In genomic region chr7:38185395-38185920, GRCh38 we compare ENCODE assay signal across 26 cellular contexts. TPM values are rescaled to one million over a fixed set of nuclear protein-coding genes. Genes with fewer than 3 reads are reported as not detected.
DNase-seq lines count a peak whose midpoint lies in the region; ATAC-seq and TF ChIP-seq lines count a peak whose summit lies in the region.
"Had no signal": no experiment of that assay in that cellular context is flagged by ENCODE, and none has a peak within 500 bp of the region (broad histone marks: within the 10 kb centered on the region; RNA-seq: fewer than 3 reads in every experiment).

No MANE protein-coding gene starts in this region.

- TF ChIP-seq CTCF in endodermal cell (conservative IDR thresholded peaks at IDR 0.05) (no peak), natural killer cell (IDR thresholded peaks at IDR 0.05) (no peak), sigmoid colon (IDR thresholded peaks at IDR 0.05) (no peak)

- peak overlapping the region; percentile 35 for H3K4ac ChIP-seq in trophoblast cell (ENCODE audit: low read depth, low read length)

- no peak overlapping the region for H2BK12ac ChIP-seq in trophoblast cell (ENCODE audit: low read length)

- no peak overlapping the region for H3K4me3 ChIP-seq in BLaER1
- no peak overlapping the region for H3K4me3 ChIP-seq in Karpas-422 (ENCODE audit: low read length)
- H3K4me3 ChIP-seq in endodermal cell (ENCODE audit: low read length): peak overlapping the region; percentile 44
- H3K4me3 ChIP-seq in trophoblast cell (ENCODE audit: low read depth, low read length): no peak overlapping the region
- H3K4me3 ChIP-seq in sigmoid colon: no peak overlapping the region
- no peak overlapping the region for H3K4me3 ChIP-seq in effector memory CD4-positive, alpha-beta T cell (ENCODE audit: insufficient read depth, low read depth, low read length, poor library complexity, severe bottlenecking)
- H3K4me3 ChIP-seq: breast epithelium, esophagus muscularis mucosa, lower lobe of right lung, smooth muscle cell, tibial artery had no signal

- H2BK5ac ChIP-seq in trophoblast cell (ENCODE audit: low read depth, low read length, poor library complexity): no peak overlapping the region

- H3K9me2 ChIP-seq in Karpas-422 (replicated peaks; ENCODE audit: insufficient read depth, low read length): no peaks in the 10 kb centered on the region

- H4K8ac ChIP-seq in trophoblast cell (ENCODE audit: low read depth, low read length): no peak overlapping the region

- H3K9ac ChIP-seq in BLaER1 (no peak overlapping the region), Karpas-422 (ENCODE audit: low read length) (peak overlapping the region; percentile 7; the same call in 1 of the 2 replicates), endodermal cell (ENCODE audit: extremely low read depth, low read length, poor library complexity, severe bottlenecking) (no peak overlapping the region), trophoblast cell (ENCODE audit: low read length) (no peak overlapping the region)

- intact Hi-C loops in natural killer cell (cut with micrococcal nuclease) (no loop called here), sigmoid colon (cut with DNase I) (no loop called here)

- no peak overlapping the region for H4K12ac ChIP-seq in trophoblast cell (ENCODE audit: low read depth, low read length)

- H3K36me3 Mint-ChIP-seq in endodermal cell (ENCODE audit: low read depth) (peaks cover 8% of the 10 kb centered on the region), natural killer cell (peaks cover 7% of the 10 kb centered on the region)

- no peak overlapping the region for H2BK120ac ChIP-seq in trophoblast cell (ENCODE audit: insufficient read depth, low read length, poor library complexity)

- no peak overlapping the region for H3K27ac Mint-ChIP-seq in endodermal cell
- H3K27ac Mint-ChIP-seq in natural killer cell: peak overlapping the region in 1 of 2 donors; percentile 37
- H3K27ac Mint-ChIP-seq: activated naive CD4-positive, alpha-beta T cell treated with anti-CD3 and anti-CD28 coated beads, Interleukin-2, amount 10 ng/mL, durations not matched to agents 7 days and 5 days had no signal

- no peak overlapping the region for H2AFZ ChIP-seq in Karpas-422 (ENCODE audit: low read length)
- no peak overlapping the region for H2AFZ ChIP-seq in trophoblast cell (ENCODE audit: insufficient read depth, low read length, poor library complexity)

- H3K4me1 Mint-ChIP-seq in endodermal cell: peaks cover 26% of the 10 kb centered on the region
- H3K4me1 Mint-ChIP-seq in natural killer cell: peaks cover 55 to 69% of the 10 kb centered on the region in 2 donors

- no peak overlapping the region for H3K4me3 Mint-ChIP-seq in endodermal cell
- no peak overlapping the region for H3K4me3 Mint-ChIP-seq in natural killer cell
- H3K4me3 Mint-ChIP-seq: activated naive CD4-positive, alpha-beta T cell treated with anti-CD3 and anti-CD28 coated beads, Interleukin-2, amount 10 ng/mL, durations not matched to agents 7 days and 5 days; CD14-positive monocyte had no signal

- no peak overlapping the region for H2AK5ac ChIP-seq in trophoblast cell (ENCODE audit: low read length)

- H3K14ac ChIP-seq in trophoblast cell (ENCODE audit: low read length): no peak overlapping the region

- no peaks in the 10 kb centered on the region for H3K9me3 ChIP-seq in BLaER1
- H3K9me3 ChIP-seq in Karpas-422 (ENCODE audit: low read length): no peaks in the 10 kb centered on the region
- H3K9me3 ChIP-seq in endodermal cell (ENCODE audit: control insufficient read depth, low read length): no peaks in the 10 kb centered on the region
- no peaks in the 10 kb centered on the region for H3K9me3 ChIP-seq in trophoblast cell (ENCODE audit: insufficient read depth, low read depth, low read length)
- H3K9me3 ChIP-seq in sigmoid colon: no peaks in the 10 kb centered on the region
- H3K9me3 ChIP-seq in effector memory CD4-positive, alpha-beta T cell (ENCODE audit: control insufficient read depth, low read length): no peaks in the 10 kb centered on the region
- H3K9me3 ChIP-seq: breast epithelium, esophagus muscularis mucosa, lower lobe of right lung, tibial artery had no signal

- H4K91ac ChIP-seq in trophoblast cell (ENCODE audit: low read depth, low read length): no peak overlapping the region

- peaks cover 16% of the 10 kb centered on the region for H3K36me3 ChIP-seq in BLaER1
- no peaks in the 10 kb centered on the region for H3K36me3 ChIP-seq in Karpas-422 (ENCODE audit: insufficient read depth, low read length)
- H3K36me3 ChIP-seq in endodermal cell (ENCODE audit: control insufficient read depth, insufficient read depth, low read length): peaks cover 6% of the 10 kb centered on the region
- peaks cover 2 to 3% of the 10 kb centered on the region in 2 experiments for H3K36me3 ChIP-seq in trophoblast cell (ENCODE audit: control insufficient read depth in 1 of 2, insufficient read depth in 2 of 2, low read length in 2 of 2)
- H3K36me3 ChIP-seq in sigmoid colon: no peaks in the 10 kb centered on the region
- H3K36me3 ChIP-seq in effector memory CD4-positive, alpha-beta T cell (ENCODE audit: control insufficient read depth, insufficient read depth, low read length): no peaks in the 10 kb centered on the region
- H3K36me3 ChIP-seq: breast epithelium, esophagus muscularis mucosa, lower lobe of right lung, tibial artery had no signal

- WGBS in endodermal cell (ENCODE audit: insufficient coverage in 1 of 2, insufficient read length in 1 of 2), 2 experiments: 94 to 100% methylated on average over 1 to 2 of the region's 2 CpGs
- WGBS in trophoblast cell (ENCODE audit: extremely low coverage, insufficient coverage, insufficient read length): no CpG with 5 or more reads among the region's 2 CpGs
- 86 to 93% methylated on average over 2 of the region's 2 CpGs for WGBS in sigmoid colon, 2 donors

- H3K27me3 Mint-ChIP-seq in endodermal cell (ENCODE audit: insufficient read depth): no peaks in the 10 kb centered on the region
- no peaks in the 10 kb centered on the region for H3K27me3 Mint-ChIP-seq in natural killer cell (ENCODE audit: low read depth in 2 of 2)
- H3K27me3 Mint-ChIP-seq: activated naive CD4-positive, alpha-beta T cell treated with anti-CD3 and anti-CD28 coated beads, Interleukin-2, amount 10 ng/mL, durations not matched to agents 7 days and 5 days had no signal

- H3K27ac ChIP-seq in BLaER1: no peak overlapping the region
- H3K27ac ChIP-seq in Karpas-422 (ENCODE audit: low read length): no peak overlapping the region
- no peak overlapping the region for H3K27ac ChIP-seq in endodermal cell (ENCODE audit: low read depth, low read length)
- no peak overlapping the region for H3K27ac ChIP-seq in trophoblast cell (ENCODE audit: low read depth, low read length)
- no peak overlapping the region for H3K27ac ChIP-seq in sigmoid colon
- H3K27ac ChIP-seq in effector memory CD4-positive, alpha-beta T cell (ENCODE audit: insufficient read depth, low read length, poor library complexity, severe bottlenecking): no peak overlapping the region
- H3K27ac ChIP-seq: breast epithelium, esophagus muscularis mucosa, foreskin keratinocyte, lower lobe of right lung, tibial artery had no signal

- ATAC-seq in natural killer cell: no peak
- ATAC-seq: foreskin keratinocyte, HepG2, lower lobe of right lung had no signal

- H3K4me2 ChIP-seq in BLaER1 (peak overlapping the region; percentile 6), Karpas-422 (ENCODE audit: low read depth, low read length, poor library complexity, severe bottlenecking) (peak overlapping the region; percentile 38), trophoblast cell (ENCODE audit: low read length) (no peak overlapping the region)
- H3K4me2 ChIP-seq: smooth muscle cell had no signal

- H3K79me2 ChIP-seq in Karpas-422 (ENCODE audit: low read length) (peaks cover 83% of the 10 kb centered on the region), trophoblast cell (ENCODE audit: control insufficient read depth, insufficient read depth, low read length, poor library complexity) (peaks cover 5% of the 10 kb centered on the region)

- no peak overlapping the region for H3K18ac ChIP-seq in trophoblast cell (ENCODE audit: low read length)

- no peak for TF ChIP-seq POLR2A in sigmoid colon (IDR thresholded peaks at IDR 0.05)

- no peak overlapping the region for H3K23ac ChIP-seq in trophoblast cell (ENCODE audit: low read length)

- H3K9me3 Mint-ChIP-seq in endodermal cell (no peaks in the 10 kb centered on the region), natural killer cell (no peaks in the 10 kb centered on the region)

- H3K4me1 ChIP-seq in BLaER1 (peaks cover 41% of the 10 kb centered on the region), Karpas-422 (ENCODE audit: low read length) (peaks cover 50% of the 10 kb centered on the region), endodermal cell (ENCODE audit: control insufficient read depth, insufficient read depth, low read length) (peaks cover 13% of the 10 kb centered on the region), trophoblast cell (ENCODE audit: control insufficient read depth in 1 of 2, insufficient read depth in 2 of 2, low read length in 2 of 2) (peaks cover 0 to 4% of the 10 kb centered on the region in 2 experiments), sigmoid colon (peaks cover 0 to 60% (median 23%) of the 10 kb centered on the region in 4 donors)
- H3K4me1 ChIP-seq in effector memory CD4-positive, alpha-beta T cell (ENCODE audit: control insufficient read depth, insufficient read depth, low read length, poor library complexity, severe bottlenecking): no peaks in the 10 kb centered on the region
- H3K4me1 ChIP-seq: breast epithelium had no signal

- H4K20me1 ChIP-seq in BLaER1 (peaks cover 52% of the 10 kb centered on the region), Karpas-422 (ENCODE audit: insufficient read depth, low read depth, low read length) (no peaks in the 10 kb centered on the region; the same call in 1 of the 2 replicates)

- DNase-seq in Karpas-422: no peak
- DNase-seq in endodermal cell: no peak
- DNase-seq in trophoblast cell: no peak
- DNase-seq in natural killer cell: no peak
- DNase-seq in sigmoid colon: no peak
- DNase-seq in effector memory CD4-positive, alpha-beta T cell: no peak
- DNase-seq: activated CD4-positive, alpha-beta T cell treated with anti-CD3 and anti-CD28 coated beads, Interleukin-2, amount 50 U/mL, for 48 hours; activated CD4-positive, CD25-positive, alpha-beta regulatory T cell; activated naive CD4-positive, alpha-beta T cell treated with anti-CD3 and anti-CD28 coated beads, Interleukin-2, amount 10 ng/mL, durations not matched to agents 7 days and 5 days; foreskin keratinocyte; GOT3; kidney glomerular epithelial cell; lower lobe of right lung; NCI-H1694 treated with DMSO at 0.1 percent for 48 hours; NK-92 treated with Interleukin-12 subunit alpha and Interleukin-12 subunit beta, amount 100 ng/mL, for 24 hours; occipital lobe; SHP77 treated with DMSO at 0.1 percent for 48 hours; stimulated activated CD4-positive, alpha-beta T cell treated with anti-CD3 and anti-CD28 coated beads, Interleukin-1b, Interleukin-23, amount 100 ng/mL, for 48 hours; stimulated activated CD8-positive, alpha-beta memory T cell treated with anti-CD3 and anti-CD28 coated beads, Interleukin-4, amount 100 ng/mL, for 48 hours; tibial artery had no signal

- no peaks in the 10 kb centered on the region for H3K27me3 ChIP-seq in BLaER1
- H3K27me3 ChIP-seq in Karpas-422 (ENCODE audit: low read length): no peaks in the 10 kb centered on the region
- H3K27me3 ChIP-seq in endodermal cell (ENCODE audit: control insufficient read depth, insufficient read depth, low read length, poor library complexity, severe bottlenecking): no peaks in the 10 kb centered on the region
- no peaks in the 10 kb centered on the region for H3K27me3 ChIP-seq in trophoblast cell (ENCODE audit: insufficient read depth, low read length)
- H3K27me3 ChIP-seq in sigmoid colon: no peaks in the 10 kb centered on the region
- H3K27me3 ChIP-seq in effector memory CD4-positive, alpha-beta T cell (replicated peaks; ENCODE audit: control insufficient read depth, insufficient read depth, low read length, poor library complexity, severe bottlenecking): no peaks in the 10 kb centered on the region
- H3K27me3 ChIP-seq: breast epithelium, esophagus muscularis mucosa, foreskin keratinocyte, tibial artery had no signal

- no peak for TF ChIP-seq EP300 in sigmoid colon (IDR thresholded peaks at IDR 0.05)

- H3K79me1 ChIP-seq in trophoblast cell (ENCODE audit: low read length): no peaks in the 10 kb centered on the region

RNA-seq across cellular contexts. Expression of gene STARD3NL, which starts 7.4 kb away (rescaled TPM):
- 29.4 and 50.4 TPM in 2 replicates for total RNA-seq in Karpas-422 (2014; rRNA removed; shearing (Covaris generic); ENCODE audit: low replicate concordance)
- total RNA-seq in endodermal cell (10 to 100 TPM; 48.6 to 58.3 TPM), natural killer cell (10 to 100 TPM; 30.6 to 38.6 (median 38.3) TPM), sigmoid colon (10 to 100 TPM; 28.2 to 67.6 (median 48.5) TPM)
- polyA plus RNA-seq in endodermal cell (2013, experiment 1 of 2): 79.5 TPM
- 75.1 TPM for polyA plus RNA-seq in endodermal cell (2013, experiment 2 of 2)
- polyA plus RNA-seq in trophoblast cell (2013): 35.8 and 36.0 TPM in 2 replicates
- 10 to 100 TPM; 26.3 to 44.4 (median 32.8) TPM for polyA plus RNA-seq in sigmoid colon
